Comparison of ENCODE assay signal across 24 cellular contexts in genomic region chr3:99971761-99972160, GRCh38.
DNase-seq lines count a peak whose midpoint lies in the region; ATAC-seq and TF ChIP-seq lines count a peak whose summit lies in the region.
"Had no signal": no experiment of that assay in that cellular context is flagged by ENCODE, and none has a peak within 500 bp of the region (broad histone marks: within the 10 kb centered on the region; RNA-seq: fewer than 3 reads in every experiment).

No MANE protein-coding gene starts in this region.

- in situ Hi-C loops in gastrocnemius medialis (cut with MboI; ENCODE audit: low sequenced_read_pairs in 4 of 4): no loop called here

- H3K27ac ChIP-seq in breast epithelium (no peak overlapping the region), esophagus muscularis mucosa (replicated peaks in 1 of 4) (peak overlapping the region in 3 of 4 donors; percentile 28 to 71 (median 60)), gastrocnemius medialis (peak overlapping the region; percentile 74 to 84 (median 77))
- H3K27ac ChIP-seq: 22Rv1, C4-2B, SK-N-MC had no signal

- CTCF ChIA-PET in MCF 10A (lab: Yijun Ruan, JAX): interaction anchor here (1.0 to 1.3 kb wide), 2 partner anchors 140 to 282 kb away, joined by 3 read pairs; no protein-coding TSS in a partner anchor

- H3K27me3 Mint-ChIP-seq in MCF 10A (ENCODE audit: insufficient read depth, unreplicated experiment): no peaks in the 10 kb centered on the region
- H3K27me3 Mint-ChIP-seq in stimulated activated naive CD8-positive, alpha-beta T cell treated with anti-CD3 and anti-CD28 coated beads, Interleukin-15, amount 100 ng/mL, for 72 hours: no peaks in the 10 kb centered on the region
- H3K27me3 Mint-ChIP-seq: B cell had no signal

- WGBS in esophagus muscularis mucosa: 95% methylated on average over 3 of the region's 3 CpGs

- H3K4me1 ChIP-seq in breast epithelium: no peaks in the 10 kb centered on the region
- peaks cover 9 to 47% (median 36%) of the 10 kb centered on the region in 4 donors for H3K4me1 ChIP-seq in esophagus muscularis mucosa
- peaks cover 59 to 66% of the 10 kb centered on the region in 2 donors for H3K4me1 ChIP-seq in gastrocnemius medialis
- H3K4me1 ChIP-seq: Caco-2 had no signal

- TF ChIP-seq CTCF in MCF 10A (IDR thresholded peaks at IDR 0.05; ENCODE audit: unreplicated experiment): no peak
- TF ChIP-seq CTCF in breast epithelium (IDR thresholded peaks at IDR 0.05): no peak
- no peak for TF ChIP-seq CTCF in esophagus muscularis mucosa (IDR thresholded peaks at IDR 0.05)
- TF ChIP-seq CTCF in gastrocnemius medialis (IDR thresholded peaks at IDR 0.05 in 4 of 5, conservative IDR thresholded peaks at IDR 0.05 in 1 of 5): no peak

- H3K27me3 ChIP-seq in breast epithelium (no peaks in the 10 kb centered on the region), esophagus muscularis mucosa (no peaks in the 10 kb centered on the region), gastrocnemius medialis (no peaks in the 10 kb centered on the region)
- H3K27me3 ChIP-seq: MG63 had no signal

- no peaks in the 10 kb centered on the region for H3K9me3 Mint-ChIP-seq in MCF 10A (ENCODE audit: unreplicated experiment)
- peaks cover 1% of the 10 kb centered on the region in 2 donors for H3K9me3 Mint-ChIP-seq in stimulated activated naive CD8-positive, alpha-beta T cell treated with anti-CD3 and anti-CD28 coated beads, Interleukin-15, amount 100 ng/mL, for 72 hours

- BruUV-seq in MCF 10A (replicated peaks; lab: Mats Ljungman, UMichigan): no TSS peak

- H3K4me1 Mint-ChIP-seq in MCF 10A (ENCODE audit: insufficient read depth, unreplicated experiment): peaks cover 33% of the 10 kb centered on the region
- H3K4me1 Mint-ChIP-seq in stimulated activated naive CD8-positive, alpha-beta T cell treated with anti-CD3 and anti-CD28 coated beads, Interleukin-15, amount 100 ng/mL, for 72 hours: peaks cover 32% of the 10 kb centered on the region

- no peak overlapping the region for H3K27ac Mint-ChIP-seq in MCF 10A (ENCODE audit: low read depth, unreplicated experiment)
- H3K27ac Mint-ChIP-seq in stimulated activated naive CD8-positive, alpha-beta T cell treated with anti-CD3 and anti-CD28 coated beads, Interleukin-15, amount 100 ng/mL, for 72 hours: no peak overlapping the region
- H3K27ac Mint-ChIP-seq: B cell; CD8-positive, alpha-beta T cell had no signal

- ATAC-seq in gastrocnemius medialis (peak in 1 of 2 donors; percentile 37), GM21381 (IDR thresholded peaks at IDR 0.05; ENCODE audit: unreplicated experiment) (no peak), HG02798 (IDR thresholded peaks at IDR 0.05; ENCODE audit: poor library complexity, unreplicated experiment) (no peak)
- ATAC-seq in stimulated activated naive CD8-positive, alpha-beta T cell treated with anti-CD3 and anti-CD28 coated beads, Interleukin-15, amount 100 ng/mL, for 72 hours: no peak
- ATAC-seq: CD8-positive, alpha-beta T cell had no signal

- H3K4me3 ChIP-seq in breast epithelium (no peak overlapping the region), esophagus muscularis mucosa (no peak overlapping the region), gastrocnemius medialis (no peak overlapping the region)
- H3K4me3 ChIP-seq: MG63, SK-N-MC had no signal

- POLR2A ChIA-PET in MCF 10A (lab: Yijun Ruan, JAX): interaction anchor here (1.0 to 3.0 kb wide), 2 partner anchors 31 to 70 kb away, joined by 3 to 21 read pairs; no protein-coding TSS in a partner anchor

- TF ChIP-seq POLR2A in breast epithelium (IDR thresholded peaks at IDR 0.05) (no peak), esophagus muscularis mucosa (IDR thresholded peaks at IDR 0.05; ENCODE audit: low read depth) (no peak), gastrocnemius medialis (IDR thresholded peaks at IDR 0.05) (no peak)

- intact Hi-C loops in MCF 10A (cut with micrococcal nuclease): no loop called here
- intact Hi-C loops in breast epithelium (cut with DNase I; ENCODE audit: low total_unique reads): no loop called here
- intact Hi-C loops in esophagus muscularis mucosa (cut with DNase I): no loop called here
- intact Hi-C loops in gastrocnemius medialis (cut with DNase I; ENCODE audit: low total_unique reads): loop anchor here (5.0 kb wide), 2 partner anchors 56 to 141 kb away; partner anchors contain the start of gene FILIP1L

- H3K9me3 ChIP-seq in breast epithelium: no peaks in the 10 kb centered on the region
- H3K9me3 ChIP-seq in esophagus muscularis mucosa: no peaks in the 10 kb centered on the region
- no peaks in the 10 kb centered on the region for H3K9me3 ChIP-seq in gastrocnemius medialis
- H3K9me3 ChIP-seq: Caco-2 had no signal

- DNase-seq in MCF 10A (ENCODE audit: unreplicated experiment): peak; percentile 18
- DNase-seq in breast epithelium (ENCODE audit: low spot score in 2 of 2): no peak
- no peak for DNase-seq in esophagus muscularis mucosa (ENCODE audit: extremely low spot score)
- DNase-seq in gastrocnemius medialis: no peak
- DNase-seq in NCI-H187 treated with DMSO at 0.1 percent for 48 hours (lab: John Stamatoyannopoulos, UW): no peak
- no peak for DNase-seq in stimulated activated naive CD8-positive, alpha-beta T cell treated with anti-CD3 and anti-CD28 coated beads, Interleukin-15, amount 100 ng/mL, for 72 hours
- DNase-seq: Caco-2; CD8-positive, alpha-beta T cell; DMS79 treated with DMSO at 0.1 percent for 48 hours; KBM-7; MG63; NCI-H1105 treated with DMSO at 0.1 percent for 48 hours; NCI-H146; NCI-H2029; NCI-H446 treated with DMSO at 0.1 percent for 48 hours; NCI-H526; RPMI8226; SHP77 treated with DMSO at 0.1 percent for 48 hours had no signal

- H3K36me3 ChIP-seq in breast epithelium: no peaks in the 10 kb centered on the region
- H3K36me3 ChIP-seq in esophagus muscularis mucosa: no peaks in the 10 kb centered on the region
- H3K36me3 ChIP-seq in gastrocnemius medialis: no peaks in the 10 kb centered on the region
- H3K36me3 ChIP-seq: MG63 had no signal

- no peaks in the 10 kb centered on the region for H3K36me3 Mint-ChIP-seq in MCF 10A (ENCODE audit: insufficient read depth, unreplicated experiment)

- no peak for TF ChIP-seq EP300 in esophagus muscularis mucosa (IDR thresholded peaks at IDR 0.05)

- H3K4me3 Mint-ChIP-seq in MCF 10A (ENCODE audit: unreplicated experiment): no peak overlapping the region
- H3K4me3 Mint-ChIP-seq in stimulated activated naive CD8-positive, alpha-beta T cell treated with anti-CD3 and anti-CD28 coated beads, Interleukin-15, amount 100 ng/mL, for 72 hours: no peak overlapping the region
- H3K4me3 Mint-ChIP-seq: B cell; CD8-positive, alpha-beta T cell had no signal

Comparison
In these comparisons a context has a peak if more than half of its experiments do, and no peak if none do; other contexts are left out.
1. H3K27ac ChIP-seq: peak in esophagus muscularis mucosa (3 of 4) and gastrocnemius medialis (4 of 4); none in breast epithelium (0 of 2).